ENCODE assay signal across 8 cellular contexts in genomic region chr1:37479255-37480124, GRCh38. TPM values are rescaled to one million over a fixed set of nuclear protein-coding genes. Genes with fewer than 3 reads are reported as not detected.
A peak's percentile ranks its signal among the peaks of the same experiment; 100 is the strongest.
DNase-seq lines count a peak whose midpoint lies in the region; ATAC-seq and TF ChIP-seq lines count a peak whose summit lies in the region.

No MANE protein-coding gene starts in this region.

- no peak overlapping the region for H3K4me3 Mint-ChIP-seq in neural progenitor cell

- H3K27me3 Mint-ChIP-seq in neural progenitor cell (ENCODE audit: insufficient read depth, low read depth) = peaks cover 6% of the 10 kb centered on the region

- no peak overlapping the region for H3K27ac ChIP-seq in neural progenitor cell
- peak overlapping the region; percentile 95 for H3K27ac ChIP-seq in suprapubic skin

- no peaks in the 10 kb centered on the region for H3K79me2 ChIP-seq in neural progenitor cell (ENCODE audit: low read depth)

- peaks cover 3% of the 10 kb centered on the region for H4K20me1 ChIP-seq in neural progenitor cell (ENCODE audit: low read depth)

- H3F3A ChIP-seq in neural progenitor cell (ENCODE audit: low read depth) = no peaks in the 10 kb centered on the region

- 2% methylated on average over 8 of the region's 22 CpGs for WGBS in suprapubic skin

- no peaks in the 10 kb centered on the region for H3K9me3 Mint-ChIP-seq in neural progenitor cell

- no peaks in the 10 kb centered on the region for H3K9me3 ChIP-seq in neural progenitor cell (ENCODE audit: low read depth)
- H3K9me3 ChIP-seq in suprapubic skin = no peaks in the 10 kb centered on the region

- H3K4me1 ChIP-seq in neural progenitor cell (peaks cover 4% of the 10 kb centered on the region), suprapubic skin (peaks cover 82% of the 10 kb centered on the region)

- TF ChIP-seq POLR2A in suprapubic skin (IDR thresholded peaks at IDR 0.05) = no peak

- H3K4me2 ChIP-seq in neural progenitor cell = no peak overlapping the region

- H3K4me3 ChIP-seq in H7 (ENCODE audit: insufficient read depth, low read depth, low read length) (no peak overlapping the region), epithelial cell of proximal tubule (ENCODE audit: low read depth, low read length) (peak overlapping the region; percentile 71), neural progenitor cell (no peak overlapping the region), suprapubic skin (peak overlapping the region; percentile 81)

- peak overlapping the region; percentile 69 for H3K27ac Mint-ChIP-seq in neural progenitor cell

- peaks cover 33% of the 10 kb centered on the region for H3K36me3 ChIP-seq in H7 (replicated peaks; ENCODE audit: control insufficient read depth, insufficient read depth, low read length)
- no peaks in the 10 kb centered on the region for H3K36me3 ChIP-seq in neural progenitor cell
- H3K36me3 ChIP-seq in suprapubic skin = peaks cover 51% of the 10 kb centered on the region

- no peak for TF ChIP-seq EP300 in suprapubic skin (IDR thresholded peaks at IDR 0.05)

- H3K36me3 Mint-ChIP-seq in neural progenitor cell = no peaks in the 10 kb centered on the region

- H2AFZ ChIP-seq in neural progenitor cell (replicated peaks) = no peak overlapping the region

- ATAC-seq in HG03571 (IDR thresholded peaks at IDR 0.05; ENCODE audit: unreplicated experiment) = no peak

- H3K27me3 ChIP-seq in H7 (ENCODE audit: control insufficient read depth, insufficient read depth, low read length) = no peaks in the 10 kb centered on the region
- H3K27me3 ChIP-seq in neural progenitor cell = peaks cover 6% of the 10 kb centered on the region
- no peaks in the 10 kb centered on the region for H3K27me3 ChIP-seq in suprapubic skin

- TF ChIP-seq CTCF in epithelial cell of proximal tubule (conservative IDR thresholded peaks at IDR 0.05; ENCODE audit: low read depth, low read length) (no peak), neural progenitor cell (IDR thresholded peaks at IDR 0.05) (no peak), suprapubic skin (IDR thresholded peaks at IDR 0.05) (no peak)

- H3K9ac ChIP-seq in neural progenitor cell = no peak overlapping the region

- peaks cover 27% of the 10 kb centered on the region for H3K4me1 Mint-ChIP-seq in neural progenitor cell

- DNase-seq in DMS 273 treated with DMSO at 0.1 percent for 48 hours (lab: John Stamatoyannopoulos, UW) = peak; percentile 27
- DNase-seq in H7 = peak; percentile 70
- DNase-seq in NCI-H82 treated with DMSO at 0.1 percent for 48 hours (lab: John Stamatoyannopoulos, UW; ENCODE audit: unreplicated experiment) = peak; percentile 74
- peak; percentile 73 for DNase-seq in activated CD8-positive, alpha-beta memory T cell treated with anti-CD3 and anti-CD28 coated beads, Interleukin-2, amount 50 U/mL, for 1 hour (ENCODE audit: extremely low read depth)
- no peak for DNase-seq in epithelial cell of proximal tubule (ENCODE audit: low read depth)
- DNase-seq in neural progenitor cell (ENCODE audit: low spot score) = no peak
- peak; percentile 93 to 95 for DNase-seq in suprapubic skin (ENCODE audit: low spot score in 2 of 2)

RNA-seq across cellular contexts. Expression of gene ZC3H12A, which starts 5.1 kb away (rescaled TPM):
- 11.0 and 12.3 TPM in 2 replicates for total RNA-seq in H7 (2014; rRNA removed; shearing (Covaris generic))
- total RNA-seq in epithelial cell of proximal tubule (16.0 and 16.7 TPM in 2 replicates), neural progenitor cell (ENCODE audit: low replicate concordance) (1.2 and 3.5 TPM in 2 replicates), suprapubic skin (100 to 1,000 TPM in 1 of 4 donors, 10 to 100 TPM in 3; 47.7 to 107 (median 56.1) TPM)

RNA-seq across cellular contexts. Expression of gene MEAF6, which starts 35.1 kb away (rescaled TPM):
- 65.4 and 71.3 TPM in 2 replicates for total RNA-seq in H7 (2014; rRNA removed; shearing (Covaris generic))
- 64.2 and 73.1 TPM in 2 replicates for total RNA-seq in epithelial cell of proximal tubule
- 83.4 and 127 TPM in 2 replicates for total RNA-seq in neural progenitor cell (ENCODE audit: low replicate concordance)
- 100 to 1,000 TPM in 1 of 4 donors, 10 to 100 TPM in 3; 63.6 to 105 (median 68.7) TPM for total RNA-seq in suprapubic skin

Comparison
In these comparisons a context has a peak if more than half of its experiments do, and no peak if none do; other contexts are left out.
1. DNase-seq: peak in DMS 273 treated with DMSO at 0.1 percent for 48 hours (single experiment), H7 (single experiment), NCI-H82 treated with DMSO at 0.1 percent for 48 hours (single experiment), activated CD8-positive, alpha-beta memory T cell treated with anti-CD3 and anti-CD28 coated beads, Interleukin-2, amount 50 U/mL, for 1 hour (single experiment) and suprapubic skin (2 of 2); none in epithelial cell of proximal tubule (single experiment) and neural progenitor cell (single experiment).
2. H3K4me3 ChIP-seq: peak in epithelial cell of proximal tubule (single experiment) and suprapubic skin (single experiment); none in H7 (single experiment) and neural progenitor cell (single experiment).